8 cellular contexts compared by ENCODE assay signal in the genomic region with DNA sequence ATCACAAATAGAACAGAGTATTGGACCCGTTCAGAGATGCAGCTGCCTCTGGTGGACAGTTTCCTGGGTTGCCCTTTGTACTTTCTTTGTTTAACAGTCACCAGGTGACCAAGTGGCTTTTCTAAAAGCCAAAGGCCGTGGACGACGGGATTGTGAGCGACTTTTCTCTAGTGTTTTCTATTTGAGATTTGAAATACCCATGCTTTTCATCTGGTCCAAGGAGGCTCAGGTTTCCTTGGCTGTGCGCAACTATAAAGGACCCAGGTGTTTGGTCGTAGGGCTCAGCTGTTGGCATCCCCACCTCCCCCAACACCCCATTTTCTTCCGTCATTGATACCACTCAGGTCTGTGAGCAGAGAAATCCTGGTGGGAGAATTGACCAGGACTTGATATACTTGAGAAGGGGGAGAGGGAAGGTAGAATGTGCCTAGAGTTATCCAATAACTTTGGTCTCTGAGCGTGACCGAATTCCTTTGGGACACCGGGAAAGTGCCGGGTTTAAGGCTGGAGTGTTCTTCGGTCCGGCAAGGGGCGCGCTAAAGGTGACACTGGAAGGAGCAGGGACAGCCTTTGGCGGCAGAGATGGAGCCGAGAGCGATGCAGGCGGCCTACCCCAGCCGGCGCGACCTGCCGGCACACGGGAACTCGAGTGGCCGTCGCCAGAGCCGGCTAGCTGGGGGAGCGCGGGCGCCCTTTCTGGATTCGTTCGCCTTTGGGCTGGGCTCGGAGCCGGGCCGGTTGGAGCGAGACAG.
A peak's percentile ranks its signal among the peaks of the same experiment; 100 is the strongest.
DNase-seq lines count a peak whose midpoint lies in the region; ATAC-seq and TF ChIP-seq lines count a peak whose summit lies in the region.

No MANE protein-coding gene starts in this region.

- TF ChIP-seq POLR2A in spleen (IDR thresholded peaks at IDR 0.05) = no peak

- H3K4me3 Mint-ChIP-seq in activated B cell treated with CpG ODN at 0.5 μM for 24 hours = peak overlapping the region; percentile 88

- peaks cover 91% of the 10 kb centered on the region for H4K20me1 ChIP-seq in BLaER1

- H3K4me2 ChIP-seq in BLaER1 = peak overlapping the region; percentile 95

- intact Hi-C loops in activated B cell treated with CpG ODN at 0.5 μM for 24 hours (cut with micrococcal nuclease) (no loop called here), spleen (cut with DNase I; ENCODE audit: low total_unique reads) (no loop called here)

- POLR2A ChIA-PET in activated B cell treated with CpG ODN at 0.5 μM for 24 hours (lab: Charles Lee) = interaction anchor here (1.2 kb wide), 1 partner anchor 13 kb away, joined by 7 read pairs; no protein-coding TSS in a partner anchor

- peaks cover 28% of the 10 kb centered on the region for H3K4me1 Mint-ChIP-seq in activated B cell treated with CpG ODN at 0.5 μM for 24 hours

- DNase-seq in activated B cell treated with CpG ODN at 0.5 μM for 24 hours (no peak), spleen (no peak), GM19240 (ENCODE audit: insufficient read length, low spot score) (no peak)
- DNase-seq in activated CD8-positive, alpha-beta memory T cell treated with anti-CD3 and anti-CD28 coated beads, Interleukin-2, amount 50 U/mL, for 48 hours = no peak

- H3K4me1 ChIP-seq in BLaER1 = peaks cover 81% of the 10 kb centered on the region
- peaks cover 30 to 98% (median 74%) of the 10 kb centered on the region in 6 donors for H3K4me1 ChIP-seq in spleen

- peak overlapping the region; percentile 83 for H3K27ac ChIP-seq in BLaER1
- peak overlapping the region; percentile 43 to 94 (median 90) for H3K27ac ChIP-seq in spleen

- CTCF ChIA-PET in activated B cell treated with CpG ODN at 0.5 μM for 24 hours (lab: Charles Lee) = no interaction called here

- H3K4me3 ChIP-seq in BLaER1 = peak overlapping the region; percentile 86
- peak overlapping the region; percentile 75 for H3K4me3 ChIP-seq in iPS-18c (ENCODE audit: insufficient read depth, low read depth, low read length)
- peak overlapping the region; percentile 52 to 90 (median 80) for H3K4me3 ChIP-seq in spleen

- TF ChIP-seq CTCF in activated B cell treated with CpG ODN at 0.5 μM for 24 hours (IDR thresholded peaks at IDR 0.05) (no peak), spleen (IDR thresholded peaks at IDR 0.05 in 8 of 11, conservative IDR thresholded peaks at IDR 0.05 in 3 of 11) (no peak)

- peak overlapping the region; percentile 85 for H3K9ac ChIP-seq in BLaER1

- H3K27me3 Mint-ChIP-seq in activated B cell treated with CpG ODN at 0.5 μM for 24 hours = no peaks in the 10 kb centered on the region

- peaks cover 39% of the 10 kb centered on the region for H3K36me3 ChIP-seq in BLaER1
- H3K36me3 ChIP-seq in spleen = peaks cover 0 to 18% (median 8%) of the 10 kb centered on the region in 6 donors

- H3K9me3 ChIP-seq in BLaER1 (no peaks in the 10 kb centered on the region), iPS-18c (ENCODE audit: control insufficient read depth, insufficient read depth, low read length) (no peaks in the 10 kb centered on the region), spleen (no peaks in the 10 kb centered on the region)

- peak overlapping the region; percentile 35 for H3K27ac Mint-ChIP-seq in activated B cell treated with CpG ODN at 0.5 μM for 24 hours

- 16 to 31% (median 17%) methylated on average over 19 to 38 of the region's 38 CpGs for WGBS in spleen, 5 donors

- peaks cover 14% of the 10 kb centered on the region for H3K36me3 Mint-ChIP-seq in activated B cell treated with CpG ODN at 0.5 μM for 24 hours (ENCODE audit: low read depth)

- ATAC-seq in HG02870 (IDR thresholded peaks at IDR 0.05; ENCODE audit: unreplicated experiment) (peak; percentile 5), activated B cell treated with CpG ODN at 0.5 μM for 24 hours (ENCODE audit: low read depth) (no peak), HG03159 (IDR thresholded peaks at IDR 0.05; ENCODE audit: unreplicated experiment) (no peak)

- H3K9me3 Mint-ChIP-seq in activated B cell treated with CpG ODN at 0.5 μM for 24 hours = no peaks in the 10 kb centered on the region

- H3K27me3 ChIP-seq in BLaER1 (no peaks in the 10 kb centered on the region), spleen (replicated peaks in 1 of 7) (no peaks in the 10 kb centered on the region)
